In the genomic region with DNA sequence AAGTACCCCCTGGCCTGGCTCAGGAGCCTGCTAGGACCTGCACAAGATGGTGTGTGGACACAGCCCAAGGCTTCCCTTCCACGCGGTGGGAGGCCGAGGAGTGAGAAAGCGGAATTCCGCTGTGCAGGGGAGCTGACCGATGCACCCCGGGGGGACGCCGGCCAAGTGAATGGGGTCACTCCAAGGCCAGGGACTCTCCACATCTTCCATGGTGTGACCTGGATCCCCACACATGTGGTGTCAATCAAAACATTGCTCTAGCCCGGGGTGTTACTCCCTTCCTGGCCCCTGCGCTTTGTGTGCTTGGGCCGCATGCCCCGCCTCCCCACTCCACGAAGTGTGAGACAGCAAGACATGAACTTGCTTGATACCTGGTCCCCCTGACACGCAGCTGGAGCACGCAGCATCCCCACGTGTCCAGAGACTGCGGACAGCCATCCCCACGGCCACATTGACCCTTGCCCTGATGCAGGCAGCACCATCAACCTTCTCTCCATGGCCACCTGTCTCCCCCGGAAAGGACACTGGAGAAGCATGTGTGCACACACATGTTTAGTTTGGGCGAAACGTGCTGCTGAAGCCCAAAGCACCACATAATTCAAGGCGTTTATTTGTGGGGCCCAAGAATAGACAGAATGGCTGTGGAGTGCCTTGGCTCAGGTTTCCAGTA, we compare ENCODE assay signal across 22 cellular contexts.
DNase-seq lines count a peak whose midpoint lies in the region; ATAC-seq, FAIRE-seq and TF ChIP-seq lines count a peak whose summit lies in the region.
"Had no signal": no experiment of that assay in that cellular context is flagged by ENCODE, and none has a peak within 500 bp of the region (broad histone marks: within the 10 kb centered on the region; RNA-seq: fewer than 3 reads in every experiment).

No MANE protein-coding gene starts in this region.

- H3K36me3 ChIP-seq in upper lobe of right lung (no peaks in the 10 kb centered on the region), kidney (ENCODE audit: control insufficient read depth in 1 of 2, insufficient read depth in 2 of 2, low read length in 2 of 2) (no peaks in the 10 kb centered on the region), PC-3 (ENCODE audit: low read depth, low read length) (no peaks in the 10 kb centered on the region)
- H3K36me3 ChIP-seq: BE2C, MG63, Peyer's patch, SJSA1 had no signal

- H3K9me3 ChIP-seq in upper lobe of right lung (no peaks in the 10 kb centered on the region), kidney (ENCODE audit: control insufficient read depth in 1 of 2, low read length in 2 of 2) (no peaks in the 10 kb centered on the region), PC-3 (ENCODE audit: low read length) (no peaks in the 10 kb centered on the region)
- H3K9me3 ChIP-seq: BE2C, MG63, Peyer's patch, SJSA1 had no signal

- no peak overlapping the region for H3K4me2 ChIP-seq in PC-3 (ENCODE audit: low read length)

- no peak for TF ChIP-seq CTCF in coronary artery (IDR thresholded peaks at IDR 0.05)
- no peak for TF ChIP-seq CTCF in mesothelial cell of epicardium (IDR thresholded peaks at IDR 0.05; ENCODE audit: unreplicated experiment)
- no peak for TF ChIP-seq CTCF in upper lobe of right lung (IDR thresholded peaks at IDR 0.05)
- no peak for TF ChIP-seq CTCF in kidney (IDR thresholded peaks at IDR 0.05; ENCODE audit: borderline replicate concordance, extremely low read depth, insufficient read depth)
- TF ChIP-seq CTCF in PC-3 (conservative IDR thresholded peaks at IDR 0.05; ENCODE audit: low read depth, low read length): no peak

- no peaks in the 10 kb centered on the region for H3K9me2 ChIP-seq in PC-3 (replicated peaks; ENCODE audit: low read length)

- peaks cover 8% of the 10 kb centered on the region for H3K36me3 Mint-ChIP-seq in mesothelial cell of epicardium

- no peak overlapping the region for H3K4me3 Mint-ChIP-seq in mesothelial cell of epicardium

- CTCF ChIA-PET in PC-3 (lab: Charles Lee): no interaction called here

- no peaks in the 10 kb centered on the region for H4K20me1 ChIP-seq in PC-3 (ENCODE audit: low read length)

- peak; percentile 12 for DNase-seq in NCI-H2171 (lab: John Stamatoyannopoulos, UW)
- peak; percentile 19 for DNase-seq in coronary artery (ENCODE audit: low spot score)
- DNase-seq in mesothelial cell of epicardium (ENCODE audit: low spot score in 2 of 2, unreplicated experiment in 2 of 2): no peak
- DNase-seq in upper lobe of right lung: no peak
- DNase-seq in kidney: no peak
- DNase-seq in PC-3: no peak
- no peak for DNase-seq in NCI-H1436 treated with DMSO at 0.1 percent for 48 hours (lab: John Stamatoyannopoulos, UW)
- DNase-seq: BE2C, DMS53, GDM1, GOT3, MG63, NCI-H1417, NCI-H187, NCI-H2107, NCI-H345, NCI-H524, NCI-H774, Peyer's patch had no signal

- H3K4me1 ChIP-seq in upper lobe of right lung: no peaks in the 10 kb centered on the region
- no peaks in the 10 kb centered on the region for H3K4me1 ChIP-seq in kidney (ENCODE audit: control insufficient read depth in 1 of 2, insufficient read depth in 1 of 2, low read depth in 1 of 2, low read length in 2 of 2)
- no peaks in the 10 kb centered on the region for H3K4me1 ChIP-seq in PC-3 (ENCODE audit: insufficient read depth, low read length)
- H3K4me1 ChIP-seq: BE2C, Peyer's patch, SJSA1 had no signal

- peak overlapping the region; percentile 56 for H3K27ac Mint-ChIP-seq in mesothelial cell of epicardium

- no peak overlapping the region for H2AFZ ChIP-seq in PC-3 (ENCODE audit: low read length)

- no peak overlapping the region for H3K27ac ChIP-seq in coronary artery
- no peak overlapping the region for H3K27ac ChIP-seq in upper lobe of right lung
- no peak overlapping the region for H3K27ac ChIP-seq in kidney (ENCODE audit: low read depth in 2 of 2, low read length in 2 of 2)
- H3K27ac ChIP-seq in PC-3 (ENCODE audit: low read length): no peak overlapping the region
- H3K27ac ChIP-seq: Peyer's patch, SJSA1 had no signal

- no peak for FAIRE-seq in kidney (lab: Jason Lieb, UNC)
- FAIRE-seq: D721Med, GM18507 had no signal

- peaks cover 6% of the 10 kb centered on the region for H3K27me3 Mint-ChIP-seq in mesothelial cell of epicardium (ENCODE audit: low read depth)

- H3K27me3 ChIP-seq in upper lobe of right lung (no peaks in the 10 kb centered on the region), PC-3 (ENCODE audit: low read length) (peaks cover 31% of the 10 kb centered on the region)
- H3K27me3 ChIP-seq: BE2C, Peyer's patch had no signal

- no TSS peak for BruUV-seq in PC-3 (replicated peaks; lab: Mats Ljungman, UMichigan)

- H3K9ac ChIP-seq in kidney (ENCODE audit: low read length in 2 of 2) (no peak overlapping the region), PC-3 (ENCODE audit: low read length) (no peak overlapping the region)

- H3K4me1 Mint-ChIP-seq in mesothelial cell of epicardium: peaks cover 19% of the 10 kb centered on the region

- no peaks in the 10 kb centered on the region for H3F3A ChIP-seq in PC-3 (ENCODE audit: low read length, unreplicated experiment)

- intact Hi-C loops in upper lobe of right lung (cut with DNase I): no loop called here
- intact Hi-C loops in kidney (cut with DNase I): no loop called here
- intact Hi-C loops in PC-3 (cut with micrococcal nuclease): no loop called here

- POLR2A ChIA-PET in PC-3 (lab: Charles Lee; ENCODE audit: unreplicated experiment): no interaction called here

- ATAC-seq in upper lobe of right lung: peak; percentile 19
- no peak for ATAC-seq in PC-3

- H3K79me2 ChIP-seq in PC-3 (ENCODE audit: low read length): no peaks in the 10 kb centered on the region

- peaks cover 21% of the 10 kb centered on the region for H3K9me3 Mint-ChIP-seq in mesothelial cell of epicardium

- no peak overlapping the region for H3K4me3 ChIP-seq in coronary artery
- no peak overlapping the region for H3K4me3 ChIP-seq in upper lobe of right lung
- no peak overlapping the region for H3K4me3 ChIP-seq in kidney (ENCODE audit: low read length in 2 of 2)
- H3K4me3 ChIP-seq in PC-3 (ENCODE audit: low read length): no peak overlapping the region
- H3K4me3 ChIP-seq: MG63, Peyer's patch, SJSA1 had no signal

Comparison
In these comparisons a context has a peak if more than half of its experiments do, and no peak if none do; other contexts are left out.
1. DNase-seq: peak in NCI-H2171 (single experiment) and coronary artery (single experiment); none in mesothelial cell of epicardium (0 of 2), upper lobe of right lung (single experiment), kidney (single experiment), PC-3 (single experiment) and NCI-H1436 treated with DMSO at 0.1 percent for 48 hours (single experiment).